ENCODE assay signal across 23 cellular contexts in genomic region chr7:82114237-82114636, GRCh38.
A peak's percentile ranks its signal among the peaks of the same experiment; 100 is the strongest.
DNase-seq lines count a peak whose midpoint lies in the region; ATAC-seq, FAIRE-seq and TF ChIP-seq lines count a peak whose summit lies in the region.
"Had no signal": no experiment of that assay in that cellular context is flagged by ENCODE, and none has a peak within 500 bp of the region (broad histone marks: within the 10 kb centered on the region; RNA-seq: fewer than 3 reads in every experiment).

No MANE protein-coding gene starts in this region.

- H3K4me3 ChIP-seq in right atrium auricular region: no peak overlapping the region
- H3K4me3 ChIP-seq: GM23338, K562 had no signal

- H3K4me1 ChIP-seq in right atrium auricular region: no peaks in the 10 kb centered on the region

- no peak overlapping the region for H3K27ac ChIP-seq in right atrium auricular region

- peaks cover 4% of the 10 kb centered on the region for H3K36me3 ChIP-seq in right atrium auricular region
- H3K36me3 ChIP-seq: BE2C had no signal

- FAIRE-seq in TTC549 (lab: Jason Lieb, UNC): peak; percentile 98
- FAIRE-seq: GM12892, H54, HTR-8/SVneo, K562 had no signal

- no peaks in the 10 kb centered on the region for H3K9me3 ChIP-seq in right atrium auricular region
- H3K9me3 ChIP-seq: BE2C had no signal

- intact Hi-C loops in Right ventricle myocardium inferior (cut with DNase I): no loop called here

- no peak for TF ChIP-seq CTCF in right atrium auricular region (IDR thresholded peaks at IDR 0.05)

- no peaks in the 10 kb centered on the region for H3K27me3 ChIP-seq in right atrium auricular region
- H3K27me3 ChIP-seq: BE2C had no signal

- peak; percentile 53 for DNase-seq in Right ventricle myocardium inferior (ENCODE audit: missing footprints)
- no peak for DNase-seq in right atrium auricular region (ENCODE audit: low spot score)
- DNase-seq in NCI-H69 (lab: John Stamatoyannopoulos, UW): peak; percentile 83
- no peak for DNase-seq in NCI-H1436 treated with DMSO at 0.1 percent for 48 hours (lab: John Stamatoyannopoulos, UW)
- DNase-seq in kidney glomerular epithelial cell (lab: John Stamatoyannopoulos, UW): no peak
- DNase-seq: ACHN; BE2C; C1 segment of cervical spinal cord; CD4-positive, CD25-positive, alpha-beta regulatory T cell; CD8-positive, alpha-beta memory T cell; COR-L47; DMS 273 treated with DMSO at 0.1 percent for 48 hours; DMS53; DND-41; EL; IMR-90 had no signal

- ATAC-seq in Right ventricle myocardium inferior (no peak), HG03135 (IDR thresholded peaks at IDR 0.05; ENCODE audit: unreplicated experiment) (no peak)
- ATAC-seq: GM23338, K562 had no signal

Comparison
In these comparisons a context has a peak if more than half of its experiments do, and no peak if none do; other contexts are left out.
1. DNase-seq: peak in Right ventricle myocardium inferior (single experiment) and NCI-H69 (single experiment); none in right atrium auricular region (single experiment), NCI-H1436 treated with DMSO at 0.1 percent for 48 hours (single experiment) and kidney glomerular epithelial cell (single experiment).